In genomic region chr13:27211771-27212364, GRCh38 we compare ENCODE assay signal across 19 cellular contexts. TPM values are rescaled to one million over a fixed set of nuclear protein-coding genes. Genes with fewer than 3 reads are reported as not detected.
DNase-seq lines count a peak whose midpoint lies in the region; TF ChIP-seq lines count a peak whose summit lies in the region.
"Had no signal": no experiment of that assay in that cellular context is flagged by ENCODE, and none has a peak within 500 bp of the region (broad histone marks: within the 10 kb centered on the region; RNA-seq: fewer than 3 reads in every experiment).

No MANE protein-coding gene starts in this region.

- DNase-seq in Caki2 (ENCODE audit: low read depth) (peak; percentile 36), brain microvascular endothelial cell (peak; percentile 82), iris pigment epithelial cell (ENCODE audit: low read depth) (peak; percentile 86), superior temporal gyrus (ENCODE audit: extremely low spot score) (no peak), NCI-H2081 (lab: John Stamatoyannopoulos, UW) (no peak), GM19238 (ENCODE audit: insufficient read length, low spot score) (no peak)
- no peak for DNase-seq in stimulated activated CD4-positive, alpha-beta T cell treated with anti-CD3 and anti-CD28 coated beads, Interleukin-12 subunit alpha, Interleukin-12 subunit beta, amount 100 ng/mL, for 4 hours
- DNase-seq: activated naive CD4-positive, alpha-beta T cell treated with anti-CD3 and anti-CD28 coated beads, Interleukin-2, amount 50 U/mL, for 16 hours; Kasumi-1; midbrain; NCI-H2081 treated with DMSO at 0.1 percent for 48 hours; NCI-H82; SJCRH30; stimulated activated CD4-positive, alpha-beta T cell treated with anti-CD3 and anti-CD28 coated beads, Interleukin-15, amount 100 ng/mL, for 24 hours; upper lobe of right lung had no signal

- H3K9me3 ChIP-seq in Loucy (ENCODE audit: insufficient read depth, low read depth, low read length) = peaks cover 7% of the 10 kb centered on the region; the same call in 1 of the 2 replicates
- H3K9me3 ChIP-seq: pancreas, SJCRH30, upper lobe of right lung had no signal

- no peaks in the 10 kb centered on the region for H3F3A ChIP-seq in Loucy (ENCODE audit: low read depth)

- H3K9me2 ChIP-seq in Loucy (replicated peaks; ENCODE audit: low read depth, low read length) = no peaks in the 10 kb centered on the region

- peaks cover 14% of the 10 kb centered on the region for H3K4me1 ChIP-seq in Loucy (ENCODE audit: insufficient read depth, low read length, poor library complexity, severe bottlenecking)
- H3K4me1 ChIP-seq: BLaER1, pancreas, SJCRH30, upper lobe of right lung had no signal

- H3K4me3 ChIP-seq in Loucy (ENCODE audit: low read length, poor library complexity, severe bottlenecking) = peak overlapping the region; percentile 73
- no peak overlapping the region for H3K4me3 ChIP-seq in brain microvascular endothelial cell (ENCODE audit: low read depth, low read length)
- H3K4me3 ChIP-seq: BLaER1, GM12878, pancreas, SJCRH30, upper lobe of right lung had no signal

- H3K79me2 ChIP-seq in Loucy (ENCODE audit: insufficient read depth, low read length) = no peaks in the 10 kb centered on the region

- no peaks in the 10 kb centered on the region for H3K36me3 ChIP-seq in Loucy (ENCODE audit: insufficient read depth, low read length)
- H3K36me3 ChIP-seq in brain microvascular endothelial cell (replicated peaks) = no peaks in the 10 kb centered on the region
- H3K36me3 ChIP-seq: BLaER1, pancreas, SJCRH30, upper lobe of right lung had no signal

- H3K9ac ChIP-seq in Loucy (ENCODE audit: low read depth, low read length, poor library complexity, severe bottlenecking) = no peak overlapping the region
- H3K9ac ChIP-seq: BLaER1 had no signal

- no peak overlapping the region for H3K27ac ChIP-seq in brain microvascular endothelial cell
- H3K27ac ChIP-seq: BLaER1, pancreas, SJCRH30, upper lobe of right lung had no signal

- in situ Hi-C loops in Caki2 (cut with HindIII; ENCODE audit: low pct_unique_long_range_greater_than_20kb, low sequenced_read_pairs) (no loop called here), brain microvascular endothelial cell (cut with HindIII; ENCODE audit: low pct_ligation_motif_present, low sequenced_read_pairs) (no loop called here)

- H3K4me2 ChIP-seq in Loucy (ENCODE audit: low read depth, low read length, poor library complexity, severe bottlenecking) = peak overlapping the region; percentile 79
- H3K4me2 ChIP-seq: BLaER1 had no signal

- no peaks in the 10 kb centered on the region for H4K20me1 ChIP-seq in Loucy (ENCODE audit: insufficient read depth, low read length, poor library complexity, severe bottlenecking)
- H4K20me1 ChIP-seq: BLaER1 had no signal

- H3K27me3 ChIP-seq in Loucy (ENCODE audit: insufficient read depth, low read length, poor library complexity, severe bottlenecking) (no peaks in the 10 kb centered on the region), brain microvascular endothelial cell (replicated peaks) (no peaks in the 10 kb centered on the region)
- H3K27me3 ChIP-seq: BLaER1, pancreas, SJCRH30, upper lobe of right lung had no signal

- no peak for TF ChIP-seq CTCF in Loucy (conservative IDR thresholded peaks at IDR 0.05; ENCODE audit: low read length)
- no peak for TF ChIP-seq CTCF in brain microvascular endothelial cell (IDR thresholded peaks at IDR 0.05; ENCODE audit: low read depth, low read length, missing control alignments)

- H2AFZ ChIP-seq in Loucy (ENCODE audit: low read length) = peak overlapping the region; percentile 68

RNA-seq across cellular contexts. Expression of gene RPL21, which starts 39.5 kb away (rescaled TPM):
- total RNA-seq in Caki2 (2014; rRNA removed; shearing (Covaris generic); ENCODE audit: low replicate concordance) = 791 and 923 TPM in 2 replicates

RNA-seq across cellular contexts. Expression of gene USP12, which starts 40.3 kb away (rescaled TPM):
- 5.8 and 6.6 TPM in 2 replicates for total RNA-seq in Caki2 (2014; rRNA removed; shearing (Covaris generic); ENCODE audit: low replicate concordance)

RNA-seq across cellular contexts. Expression of gene RASL11A, which starts 58.8 kb away (rescaled TPM):
- 44.7 and 107 TPM in 2 replicates for total RNA-seq in Caki2 (2014; rRNA removed; shearing (Covaris generic); ENCODE audit: low replicate concordance)

Comparison
In these comparisons a context has a peak if more than half of its experiments do, and no peak if none do; other contexts are left out.
1. DNase-seq: peak in Caki2 (single experiment), brain microvascular endothelial cell (single experiment) and iris pigment epithelial cell (single experiment); none in superior temporal gyrus (single experiment), stimulated activated CD4-positive, alpha-beta T cell treated with anti-CD3 and anti-CD28 coated beads, Interleukin-12 subunit alpha, Interleukin-12 subunit beta, amount 100 ng/mL, for 4 hours (single experiment), NCI-H2081 (0 of 2) and GM19238 (single experiment).